Comparison of ENCODE assay signal across 8 cellular contexts in the genomic region with DNA sequence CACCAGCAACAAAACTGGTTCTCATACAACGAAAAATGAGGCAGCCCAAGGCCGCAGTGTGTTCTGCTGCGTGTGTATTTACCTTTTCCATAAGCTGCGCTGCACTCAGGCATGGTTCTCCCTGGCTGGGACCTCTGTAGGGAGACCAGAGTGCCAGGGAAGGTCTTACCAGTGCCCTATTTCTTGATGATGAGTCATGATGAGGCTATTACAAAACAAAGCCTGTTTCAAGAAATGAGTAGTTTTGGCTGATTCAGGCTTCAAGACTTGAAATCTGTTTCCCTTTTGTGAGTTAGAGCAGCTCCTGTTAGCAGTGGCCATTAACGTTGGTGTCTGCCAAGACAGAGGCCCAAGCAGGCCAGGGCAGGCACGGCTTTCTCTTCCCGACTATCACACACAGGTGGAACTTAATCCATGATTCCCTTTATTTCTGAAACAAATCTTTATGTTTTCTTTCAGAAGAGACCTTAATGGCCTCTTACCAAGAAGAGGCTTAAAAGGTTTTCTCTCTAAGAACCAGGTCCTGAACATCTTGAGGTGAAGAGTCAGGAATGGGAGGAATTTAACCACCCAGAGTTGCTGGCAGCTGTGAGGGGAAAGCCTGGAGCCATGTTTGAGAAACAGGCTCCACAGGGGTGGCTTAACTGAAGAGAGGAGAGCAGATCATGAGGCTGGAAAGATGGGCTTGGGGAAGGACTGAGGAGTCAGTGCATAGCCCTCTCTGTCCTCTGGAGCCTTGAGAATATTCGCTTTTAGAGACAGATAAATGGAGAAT. TPM values are rescaled to one million over a fixed set of nuclear protein-coding genes. Genes with fewer than 3 reads are reported as not detected.
A peak's percentile ranks its signal among the peaks of the same experiment; 100 is the strongest.
DNase-seq lines count a peak whose midpoint lies in the region; ATAC-seq and TF ChIP-seq lines count a peak whose summit lies in the region.

No MANE protein-coding gene starts in this region.

- H3K27me3 ChIP-seq in breast epithelium, result peaks cover 0 to 7% of the 10 kb centered on the region in 2 donors

- no peak overlapping the region for H3K4me3 ChIP-seq in breast epithelium

- H3K27ac ChIP-seq in breast epithelium, result peak overlapping the region; percentile 75 to 84

- DNase-seq in DMS79 (lab: John Stamatoyannopoulos, UW), result peak; percentile 9
- peak; percentile 81 for DNase-seq in NCI-H226
- DNase-seq in breast epithelium (ENCODE audit: low spot score in 2 of 2), result peak in 1 of 2 donors; percentile 54
- no peak for DNase-seq in omental fat pad (ENCODE audit: low spot score)
- DNase-seq in GM19240 (ENCODE audit: insufficient read length, low spot score), result no peak
- no peak for DNase-seq in stimulated activated naive CD4-positive, alpha-beta T cell (lab: John Stamatoyannopoulos, UW)

- no peak for TF ChIP-seq CTCF in breast epithelium (IDR thresholded peaks at IDR 0.05)
- no peak for TF ChIP-seq CTCF in omental fat pad (IDR thresholded peaks at IDR 0.05)

- ATAC-seq in omental fat pad (ENCODE audit: low FRiP score) (peak; percentile 84), HG03280 (IDR thresholded peaks at IDR 0.05; ENCODE audit: unreplicated experiment) (no peak), HG02938 (IDR thresholded peaks at IDR 0.05; ENCODE audit: unreplicated experiment) (no peak)

- no peak for TF ChIP-seq POLR2A in breast epithelium (IDR thresholded peaks at IDR 0.05)

- no peaks in the 10 kb centered on the region for H3K9me3 ChIP-seq in breast epithelium

- intact Hi-C loops in breast epithelium (cut with DNase I; ENCODE audit: low total_unique reads), result loop anchor here (1.0 kb wide), 1 partner anchor 32 kb away; no protein-coding TSS in a partner anchor

- H3K36me3 ChIP-seq in breast epithelium, result no peaks in the 10 kb centered on the region

- H3K4me1 ChIP-seq in breast epithelium, result no peaks in the 10 kb centered on the region

RNA-seq across cellular contexts. Expression of a gene that starts 41.4 kb away (rescaled TPM):
- total RNA-seq in breast epithelium (not detected), omental fat pad (not detected)

RNA-seq across cellular contexts. Expression of a gene that starts 42.2 kb away (rescaled TPM):
- total RNA-seq in breast epithelium (not detected), omental fat pad (not detected)

RNA-seq across cellular contexts. Expression of a gene that starts 46.4 kb away (rescaled TPM):
- total RNA-seq in breast epithelium (not detected), omental fat pad (under 1 TPM in 1 of 4 donors, not detected in 3; 0.19 TPM)

Comparison
In these comparisons a context has a peak if more than half of its experiments do, and no peak if none do; other contexts are left out.
1. DNase-seq: peak in DMS79 (single experiment) and NCI-H226 (single experiment); none in omental fat pad (single experiment), GM19240 (single experiment) and stimulated activated naive CD4-positive, alpha-beta T cell (0 of 6).